ENCODE assay signal across 1 cellular context in the genomic region with DNA sequence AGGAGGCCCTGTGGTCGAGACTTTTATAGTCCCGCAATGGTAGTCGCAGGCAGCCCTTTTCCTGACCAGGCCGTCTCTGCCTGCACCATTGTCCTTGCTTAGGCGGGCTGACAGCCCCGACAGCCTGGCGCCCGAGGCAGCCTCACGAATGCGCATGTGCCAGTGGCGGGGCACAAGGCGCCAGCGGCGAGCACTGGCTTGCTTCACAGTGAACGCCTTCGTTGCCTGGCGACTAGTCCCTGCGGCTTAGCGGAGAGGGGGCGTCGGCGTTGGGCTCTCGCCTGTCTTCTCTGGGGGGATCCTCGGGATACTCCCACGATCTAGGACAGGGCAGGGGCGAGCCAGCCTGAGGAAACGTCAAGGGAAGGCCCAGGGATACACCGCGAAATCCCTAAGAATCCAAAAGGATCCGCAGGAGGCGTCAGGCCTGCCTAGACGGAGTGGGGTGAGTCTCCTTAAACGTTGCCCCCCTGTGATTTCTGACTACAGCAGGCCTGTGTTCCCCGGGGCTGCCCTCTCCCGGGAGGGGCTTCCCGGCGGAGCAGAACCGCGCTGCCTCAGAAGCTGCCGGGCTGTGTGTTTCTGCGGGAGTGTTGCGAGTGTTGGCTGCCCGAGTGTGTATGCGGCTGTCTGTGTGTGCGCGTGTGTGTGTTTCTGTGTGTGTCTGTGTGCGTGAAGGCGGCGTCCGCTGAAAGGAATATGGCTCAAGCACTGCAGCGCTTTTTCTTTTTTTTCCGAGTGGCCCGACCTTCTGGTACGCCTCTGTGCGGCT.
TF ChIP-seq lines count a peak whose summit lies in the region.

No MANE protein-coding gene starts in this region.

TF ChIP-seq in H1, 55 proteins besides CTCF, POLR2A, EP300 and RAD21 (continued from another document):
- TF ChIP-seq TAF7 (optimal IDR thresholded peaks at IDR 0.05; ENCODE audit: borderline replicate concordance, low read depth, low read length) (no peak), CBX8 (IDR thresholded peaks at IDR 0.05; ENCODE audit: borderline replicate concordance, low read depth, low read length) (no peak), CHD2 (IDR thresholded peaks at IDR 0.05; ENCODE audit: low read length) (no peak), KDM4A (IDR thresholded peaks at IDR 0.05; ENCODE audit: low read depth, low read length, severe bottlenecking) (peak; percentile 42), HDAC2 (IDR thresholded peaks at IDR 0.05; ENCODE audit: borderline replicate concordance in 1 of 2, low read depth in 2 of 2, low read length in 2 of 2) (no peak), JUND (IDR thresholded peaks at IDR 0.05; ENCODE audit: low read length) (no peak), JUN (IDR thresholded peaks at IDR 0.05; ENCODE audit: low read depth, low read length) (no peak), CEBPB (IDR thresholded peaks at IDR 0.05; ENCODE audit: low read depth, low read length) (no peak), TAF1 (IDR thresholded peaks at IDR 0.05; ENCODE audit: low read depth, low read length) (no peak), RBBP5 (IDR thresholded peaks at IDR 0.05; ENCODE audit: borderline replicate concordance, low read depth, low read length) (no peak), GTF2F1 (IDR thresholded peaks at IDR 0.05; ENCODE audit: borderline replicate concordance, low read depth, low read length) (no peak), GABPA (IDR thresholded peaks at IDR 0.05; ENCODE audit: borderline replicate concordance, insufficient read depth, low read length) (no peak), BRCA1 (IDR thresholded peaks at IDR 0.05; ENCODE audit: low read depth, low read length) (no peak), HDAC6 (IDR thresholded peaks at IDR 0.05; ENCODE audit: low read depth, low read length) (no peak), SIN3A (conservative IDR thresholded peaks at IDR 0.05 in 1 of 2, IDR thresholded peaks at IDR 0.05 in 1 of 2; ENCODE audit: low read depth in 1 of 2, low read length in 2 of 2) (no peak), SUZ12 (IDR thresholded peaks at IDR 0.05; ENCODE audit: low read length) (no peak), YY1 (IDR thresholded peaks at IDR 0.05; ENCODE audit: low read depth, low read length) (no peak)
- TF ChIP-seq, protein P1, sequence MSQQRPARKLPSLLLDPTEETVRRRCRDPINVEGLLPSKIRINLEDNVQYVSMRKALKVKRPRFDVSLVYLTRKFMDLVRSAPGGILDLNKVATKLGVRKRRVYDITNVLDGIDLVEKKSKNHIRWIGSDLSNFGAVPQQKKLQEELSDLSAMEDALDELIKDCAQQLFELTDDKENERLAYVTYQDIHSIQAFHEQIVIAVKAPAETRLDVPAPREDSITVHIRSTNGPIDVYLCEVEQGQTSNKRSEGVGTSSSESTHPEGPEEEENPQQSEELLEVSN (IDR thresholded peaks at IDR 0.05) = peak; percentile 57
- TF ChIP-seq, protein P2, sequence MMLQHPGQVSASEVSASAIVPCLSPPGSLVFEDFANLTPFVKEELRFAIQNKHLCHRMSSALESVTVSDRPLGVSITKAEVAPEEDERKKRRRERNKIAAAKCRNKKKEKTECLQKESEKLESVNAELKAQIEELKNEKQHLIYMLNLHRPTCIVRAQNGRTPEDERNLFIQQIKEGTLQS (IDR thresholded peaks at IDR 0.05; ENCODE audit: insufficient read depth, low read depth, low read length) = no peak
- TF ChIP-seq, protein P3, sequence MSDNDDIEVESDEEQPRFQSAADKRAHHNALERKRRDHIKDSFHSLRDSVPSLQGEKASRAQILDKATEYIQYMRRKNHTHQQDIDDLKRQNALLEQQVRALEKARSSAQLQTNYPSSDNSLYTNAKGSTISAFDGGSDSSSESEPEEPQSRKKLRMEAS (IDR thresholded peaks at IDR 0.05) = peak; percentile 45; the same call in 1 of the 2 replicates
